ENCODE assay signal across 11 cellular contexts in genomic region chr12:24025153-24025798, GRCh38.
DNase-seq lines count a peak whose midpoint lies in the region; ATAC-seq and TF ChIP-seq lines count a peak whose summit lies in the region.
"Had no signal": no experiment of that assay in that cellular context is flagged by ENCODE, and none has a peak within 500 bp of the region (broad histone marks: within the 10 kb centered on the region; RNA-seq: fewer than 3 reads in every experiment).

No MANE protein-coding gene starts in this region.

- H3K27ac ChIP-seq in AG04450 (ENCODE audit: low read depth, low read length) (no peak overlapping the region), Peyer's patch (no peak overlapping the region), foreskin keratinocyte (no peak overlapping the region)

- CTCF ChIA-PET in AG04450 (lab: Charles Lee): interaction anchor here (0.6 to 2.4 kb wide), 6 partner anchors 10 to 819 kb away, joined by 3 to 8 read pairs (median 4); no protein-coding TSS in a partner anchor

- DNase-seq in AG04450 (ENCODE audit: low read depth, low spot score) (no peak), GM20000 (ENCODE audit: low spot score) (no peak), Peyer's patch (no peak), foreskin keratinocyte (peak in 1 of 2 donors; percentile 8), AG08396 (ENCODE audit: low spot score) (no peak), NCI-H2196 (lab: John Stamatoyannopoulos, UW; ENCODE audit: unreplicated experiment) (no peak)
- DNase-seq: activated CD4-positive, alpha-beta T cell treated with anti-CD3 and anti-CD28 coated beads for 1 hour; mucosa of descending colon; NK-92 treated with Interleukin-12 subunit alpha and Interleukin-12 subunit beta, amount 100 ng/mL, for 24 hours had no signal

- H3K36me3 ChIP-seq in Peyer's patch: no peaks in the 10 kb centered on the region

- no peaks in the 10 kb centered on the region for H3K9me3 ChIP-seq in AG04450 (ENCODE audit: control insufficient read depth, insufficient read depth, low read length)
- no peaks in the 10 kb centered on the region for H3K9me3 ChIP-seq in Peyer's patch
- H3K9me3 ChIP-seq: mucosa of descending colon had no signal

- no peak overlapping the region for H3K4me3 ChIP-seq in AG04450 (ENCODE audit: low read depth, low read length)
- no peak overlapping the region for H3K4me3 ChIP-seq in Peyer's patch
- H3K4me3 ChIP-seq: mucosa of descending colon had no signal

- H3K4me1 ChIP-seq in Peyer's patch (no peaks in the 10 kb centered on the region), foreskin keratinocyte (no peaks in the 10 kb centered on the region)

- TF ChIP-seq CTCF in AG04450 (IDR thresholded peaks at IDR 0.05; ENCODE audit: low read depth, low read length) (peak; percentile 63), GM20000 (IDR thresholded peaks at IDR 0.05; ENCODE audit: extremely low read depth, missing control alignments) (peak; percentile 12), Peyer's patch (IDR thresholded peaks at IDR 0.05) (peak in 4 of 6 experiments; percentile 24 to 54 (median 46)), foreskin keratinocyte (conservative IDR thresholded peaks at IDR 0.05) (peak; percentile 72)

- no peaks in the 10 kb centered on the region for H3K27me3 ChIP-seq in AG04450 (ENCODE audit: control insufficient read depth, insufficient read depth, low read length)
- H3K27me3 ChIP-seq in Peyer's patch: no peaks in the 10 kb centered on the region
- H3K27me3 ChIP-seq in foreskin keratinocyte: no peaks in the 10 kb centered on the region

- peak; percentile 70 for ATAC-seq in foreskin keratinocyte
- no peak for ATAC-seq in HG03439 (IDR thresholded peaks at IDR 0.05; ENCODE audit: unreplicated experiment)
- no peak for ATAC-seq in GM21528 (IDR thresholded peaks at IDR 0.05; ENCODE audit: low FRiP score, unreplicated experiment)
- ATAC-seq: mucosa of descending colon had no signal

- no peak for TF ChIP-seq POLR2A in Peyer's patch (IDR thresholded peaks at IDR 0.05)

- POLR2A ChIA-PET in AG04450 (lab: Yijun Ruan, JAX): no interaction called here

Comparison
In these comparisons a context has a peak if more than half of its experiments do, and no peak if none do; other contexts are left out.
1. CTCF ChIP-seq: peak in every context shown above with its lines; median percentile 72 in foreskin keratinocyte; 63 in AG04450; 46 in Peyer's patch; 12 in GM20000.